ENCODE assay signal across 1 cellular context in genomic region chr1:19981507-19982312, GRCh38.
TF ChIP-seq lines count a peak whose summit lies in the region.

No MANE protein-coding gene starts in this region.

TF ChIP-seq in H1, 55 proteins besides CTCF, POLR2A, EP300 and RAD21:
- no peak for TF ChIP-seq E2F6 (IDR thresholded peaks at IDR 0.05)
- no peak for TF ChIP-seq SP4 (IDR thresholded peaks at IDR 0.05; ENCODE audit: low read length)
- TF ChIP-seq RXRA (IDR thresholded peaks at IDR 0.05; ENCODE audit: insufficient read depth, low read depth, low read length): no peak
- TF ChIP-seq ATF2 (IDR thresholded peaks at IDR 0.05; ENCODE audit: low read length): no peak
- TF ChIP-seq BCL11A (IDR thresholded peaks at IDR 0.05; ENCODE audit: low read depth in 2 of 2, low read length in 2 of 2): no peak
- no peak for TF ChIP-seq TBP (IDR thresholded peaks at IDR 0.05; ENCODE audit: low read depth, low read length)
